In genomic region chr16:535446-536405, GRCh38 we compare ENCODE assay signal across 11 cellular contexts. TPM values are rescaled to one million over a fixed set of nuclear protein-coding genes. Genes with fewer than 3 reads are reported as not detected.
DNase-seq lines count a peak whose midpoint lies in the region; ATAC-seq lines count a peak whose summit lies in the region.
"Had no signal": no experiment of that assay in that cellular context is flagged by ENCODE, and none has a peak within 500 bp of the region (broad histone marks: within the 10 kb centered on the region; RNA-seq: fewer than 3 reads in every experiment).

No MANE protein-coding gene starts in this region.

- WGBS in aorta, 2 donors: 89 to 90% methylated on average over 35 to 39 of the region's 39 CpGs

- H3K36me3 ChIP-seq in aorta (ENCODE audit: control insufficient read depth in 1 of 2, insufficient read depth in 2 of 2, low read length in 1 of 2): no peaks in the 10 kb centered on the region

- DNase-seq in AG08395 (ENCODE audit: low spot score) (peak; percentile 89), HS-5 (ENCODE audit: low read depth) (peak; percentile 60), amniotic stem cell (lab: John Stamatoyannopoulos, UW) (peak; percentile 13), left lobe of liver (ENCODE audit: low spot score) (peak; percentile 82), aorta (no peak), NCI-H526 treated with DMSO at 0.1 percent for 48 hours (lab: John Stamatoyannopoulos, UW) (no peak)
- no peak for DNase-seq in effector memory CD8-positive, alpha-beta T cell
- DNase-seq: DMS153 had no signal

- intact Hi-C loops in aorta (cut with DNase I): no loop called here

- H3K4me3 ChIP-seq in aorta (ENCODE audit: low read length in 2 of 2): no peak overlapping the region

- H3K4me1 ChIP-seq in aorta (ENCODE audit: control insufficient read depth in 1 of 2, insufficient read depth in 2 of 2, low read length in 2 of 2): no peaks in the 10 kb centered on the region

- H3K27ac Mint-ChIP-seq in effector memory CD8-positive, alpha-beta T cell: no peak overlapping the region
- H3K27ac Mint-ChIP-seq: activated T-helper 2 cell treated with anti-CD3 and anti-CD28 coated beads, Interferon-gamma antibody, Interleukin-2, Interleukin-4, amounts not matched to agents 10 μg/mL and 5 μg/mL and 100 μg/mL, durations not matched to agents 14 hours and 24 hours and 36 hours had no signal

- no peaks in the 10 kb centered on the region for H3K9me3 Mint-ChIP-seq in effector memory CD8-positive, alpha-beta T cell
- H3K9me3 Mint-ChIP-seq: activated T-helper 2 cell treated with anti-CD3 and anti-CD28 coated beads, Interferon-gamma antibody, Interleukin-2, Interleukin-4, amounts not matched to agents 10 μg/mL and 5 μg/mL and 100 μg/mL, durations not matched to agents 14 hours and 24 hours and 36 hours had no signal

- H3K4me3 Mint-ChIP-seq in effector memory CD8-positive, alpha-beta T cell: no peak overlapping the region

- no peaks in the 10 kb centered on the region for H3K27me3 Mint-ChIP-seq in effector memory CD8-positive, alpha-beta T cell

- H3K36me3 Mint-ChIP-seq in effector memory CD8-positive, alpha-beta T cell (ENCODE audit: insufficient read depth): peaks cover 13% of the 10 kb centered on the region

- H3K27ac ChIP-seq in aorta (ENCODE audit: low read depth in 1 of 2, low read length in 2 of 2): no peak overlapping the region

- ATAC-seq in left lobe of liver (peak; percentile 33), GM21576 (IDR thresholded peaks at IDR 0.05; ENCODE audit: unreplicated experiment) (no peak), aorta (ENCODE audit: low FRiP score) (no peak)
- no peak for ATAC-seq in effector memory CD8-positive, alpha-beta T cell (replicated peaks)

- H3K9me3 ChIP-seq in aorta (ENCODE audit: control insufficient read depth, low read length): no peaks in the 10 kb centered on the region

- H3K4me1 Mint-ChIP-seq in effector memory CD8-positive, alpha-beta T cell (ENCODE audit: low read depth in 2 of 2): peaks cover 4 to 7% of the 10 kb centered on the region in 2 donors

- no peaks in the 10 kb centered on the region for H3K27me3 ChIP-seq in aorta (ENCODE audit: control insufficient read depth in 1 of 2, insufficient read depth in 2 of 2, low read length in 1 of 2)

RNA-seq across cellular contexts. Expression of gene CAPN15, which starts 8.2 kb away (rescaled TPM):
- total RNA-seq in left lobe of liver (31.6 TPM), aorta (10 to 100 TPM; 27.9 to 33.9 TPM)
- polyA plus RNA-seq in aorta: 10 to 100 TPM; 15.3 to 24.1 TPM

RNA-seq across cellular contexts. Expression of gene PRR35, which starts 24.5 kb away (rescaled TPM):
- not detected for total RNA-seq in left lobe of liver
- not detected for total RNA-seq in aorta
- polyA plus RNA-seq in aorta: under 1 TPM in 1 of 2 donors, not detected in 1; 0.05 TPM
- total RNA-seq: activated T-helper 2 cell treated with anti-CD3 and anti-CD28 coated beads, Interferon-gamma antibody, Interleukin-2, Interleukin-4, amounts not matched to agents 10 μg/mL and 5 μg/mL and 100 μg/mL, durations not matched to agents 14 hours and 24 hours and 36 hours; SK-MEL-5 had no signal

RNA-seq across cellular contexts. Expression of gene NHLRC4, which starts 31.1 kb away (rescaled TPM):
- total RNA-seq in left lobe of liver: 0.28 TPM
- total RNA-seq in aorta: 1 to 10 TPM in 1 of 2 donors, under 1 TPM in 1; 0.52 to 2.2 TPM
- polyA plus RNA-seq in aorta: 1 to 10 TPM in 1 of 2 donors, under 1 TPM in 1; 0.25 to 2.6 TPM

RNA-seq across cellular contexts. Expression of gene PIGQ, which starts 34.0 kb away (rescaled TPM):
- total RNA-seq in left lobe of liver: 42.1 TPM
- 10 to 100 TPM; 25.8 to 38.5 TPM for total RNA-seq in aorta
- 10 to 100 TPM; 10.8 to 92.2 TPM for polyA plus RNA-seq in aorta

RNA-seq across cellular contexts. Expression of gene RAB40C, which starts 54.1 kb away (rescaled TPM):
- total RNA-seq in left lobe of liver (15.5 TPM), aorta (10 to 100 TPM; 17.9 to 19.6 TPM)
- polyA plus RNA-seq in aorta: 10 to 100 TPM in 1 of 2 donors, 1 to 10 TPM in 1; 9.5 to 40.7 TPM

Comparison
In these comparisons a context has a peak if more than half of its experiments do, and no peak if none do; other contexts are left out.
1. DNase-seq: peak in AG08395 (single experiment), HS-5 (single experiment), amniotic stem cell (single experiment) and left lobe of liver (single experiment); none in effector memory CD8-positive, alpha-beta T cell (0 of 3), aorta (0 of 2) and NCI-H526 treated with DMSO at 0.1 percent for 48 hours (single experiment).